In the genomic region with DNA sequence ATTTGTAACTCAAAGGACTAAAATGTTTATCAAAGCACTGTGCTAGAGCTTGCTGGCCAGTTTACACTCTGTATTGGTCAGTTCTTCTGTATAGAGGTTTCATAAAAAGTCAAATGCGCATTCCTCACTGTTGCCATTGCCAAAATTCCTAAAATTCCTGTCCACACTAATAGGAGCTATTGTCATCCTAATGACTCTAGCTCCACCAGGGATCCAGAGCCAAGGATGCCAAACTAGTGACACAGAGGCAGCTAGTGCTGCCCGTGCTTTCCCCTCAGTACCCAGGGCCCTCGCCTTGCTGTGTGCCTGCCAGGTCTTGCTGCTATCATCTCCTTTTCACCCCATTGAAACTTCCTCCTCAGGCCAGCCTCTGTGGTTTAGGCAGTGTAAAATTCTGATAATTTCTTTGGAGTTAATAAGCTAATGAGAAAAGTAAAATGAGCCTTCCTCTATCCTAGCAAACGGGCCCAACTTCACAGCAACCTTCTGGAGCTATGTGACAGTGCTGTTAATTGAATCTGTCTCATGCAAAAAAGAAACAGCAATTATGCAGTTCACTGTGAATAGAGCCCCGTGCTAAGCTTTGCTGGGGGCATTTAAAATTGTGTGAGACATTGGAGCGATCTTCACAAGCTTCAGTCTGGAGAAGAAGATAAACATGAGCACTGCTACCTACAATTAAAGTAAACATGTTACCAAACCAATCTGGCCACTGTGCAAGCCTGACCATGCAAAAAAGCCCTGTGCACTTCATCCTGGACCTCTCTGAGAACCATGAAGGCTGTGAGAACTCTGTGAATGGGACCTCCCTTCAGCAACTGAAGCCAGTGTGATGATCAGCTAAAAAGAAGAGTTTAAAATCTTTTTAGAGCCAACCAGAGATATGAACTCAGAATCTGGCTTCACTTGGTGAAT, we compare ENCODE assay signal across 9 cellular contexts. TPM values are rescaled to one million over a fixed set of nuclear protein-coding genes. Genes with fewer than 3 reads are reported as not detected.
DNase-seq lines count a peak whose midpoint lies in the region; ATAC-seq, FAIRE-seq and TF ChIP-seq lines count a peak whose summit lies in the region.
"Had no signal": no experiment of that assay in that cellular context is flagged by ENCODE, and none has a peak within 500 bp of the region (broad histone marks: within the 10 kb centered on the region; RNA-seq: fewer than 3 reads in every experiment).

No MANE protein-coding gene starts in this region.

- H2AFZ ChIP-seq in keratinocyte (ENCODE audit: control insufficient read depth, low read length) = peak overlapping the region; percentile 38

- H3K27me3 Mint-ChIP-seq in effector memory CD8-positive, alpha-beta T cell = peaks cover 11 to 20% of the 10 kb centered on the region in 2 donors

- no peaks in the 10 kb centered on the region for H3K36me3 Mint-ChIP-seq in effector memory CD8-positive, alpha-beta T cell (ENCODE audit: insufficient read depth)

- H3K4me3 ChIP-seq in HUES48 (ENCODE audit: low read depth, low read length) (peak overlapping the region; percentile 42), keratinocyte (ENCODE audit: control insufficient read depth in 2 of 3, extremely low read depth in 1 of 3, insufficient read depth in 2 of 3, low read depth in 1 of 3, low read length in 3 of 3) (peak overlapping the region in 2 of 3 experiments; percentile 3), tibial nerve (no peak overlapping the region)

- no peak for ATAC-seq in effector memory CD8-positive, alpha-beta T cell (replicated peaks)
- ATAC-seq in GM18505 (IDR thresholded peaks at IDR 0.05; ENCODE audit: unreplicated experiment) = no peak
- no peak for ATAC-seq in HG03571 (IDR thresholded peaks at IDR 0.05; ENCODE audit: unreplicated experiment)
- ATAC-seq in HG02759 (IDR thresholded peaks at IDR 0.05; ENCODE audit: unreplicated experiment) = no peak

- H4K20me1 ChIP-seq in keratinocyte (ENCODE audit: control insufficient read depth, extremely low read depth, insufficient read depth, low read length) = no peaks in the 10 kb centered on the region

- no peak overlapping the region for H3K27ac Mint-ChIP-seq in effector memory CD8-positive, alpha-beta T cell

- H3K9ac ChIP-seq in HUES48 (ENCODE audit: low read depth, low read length) (peak overlapping the region; percentile 54), keratinocyte (ENCODE audit: control insufficient read depth, extremely low read depth, insufficient read depth, low read length) (peak overlapping the region; percentile 24)

- H3K27me3 ChIP-seq in HUES48 (ENCODE audit: control insufficient read depth, insufficient read depth, low read length) (no peaks in the 10 kb centered on the region), keratinocyte (ENCODE audit: control insufficient read depth, extremely low read depth, insufficient read depth, low read length) (no peaks in the 10 kb centered on the region), tibial nerve (no peaks in the 10 kb centered on the region)

- DNase-seq in T47D (ENCODE audit: low read depth in 1 of 2, low spot score in 1 of 2) (peak; percentile 24 to 79), keratinocyte (ENCODE audit: low read depth, low spot score) (peak; percentile 69), tibial nerve (ENCODE audit: low spot score in 2 of 2) (peak in 1 of 2 donors; percentile 14)
- no peak for DNase-seq in effector memory CD8-positive, alpha-beta T cell
- DNase-seq: activated gamma-delta T cell had no signal

- H3K27ac ChIP-seq in HUES48 (ENCODE audit: low read depth, low read length) = peak overlapping the region; percentile 98
- H3K27ac ChIP-seq in keratinocyte (ENCODE audit: control insufficient read depth, insufficient read depth, low read length) = peak overlapping the region; percentile 74
- H3K27ac ChIP-seq in tibial nerve = peak overlapping the region; percentile 1 to 74 (median 50)

- in situ Hi-C loops in T47D (cut with HindIII; ENCODE audit: low pct_unique_long_range_greater_than_20kb, low sequenced_read_pairs) = no loop called here

- no peak for TF ChIP-seq POLR2A in tibial nerve (IDR thresholded peaks at IDR 0.05)
- TF ChIP-seq POLR2A in GM18505 (IDR thresholded peaks at IDR 0.05; ENCODE audit: borderline replicate concordance, extremely low read depth, insufficient read depth, insufficient read length) = no peak

- no peaks in the 10 kb centered on the region for H3K9me3 Mint-ChIP-seq in effector memory CD8-positive, alpha-beta T cell

- TF ChIP-seq CTCF in keratinocyte (optimal IDR thresholded peaks at IDR 0.05 in 1 of 3, IDR thresholded peaks at IDR 0.05 in 1 of 3, conservative IDR thresholded peaks at IDR 0.05 in 1 of 3; ENCODE audit: extremely low read depth in 1 of 3, insufficient read depth in 2 of 3, low read length in 3 of 3) (no peak), tibial nerve (IDR thresholded peaks at IDR 0.05) (no peak)

- no peaks in the 10 kb centered on the region for H3K36me3 ChIP-seq in HUES48 (ENCODE audit: control insufficient read depth, insufficient read depth, low read length)
- no peaks in the 10 kb centered on the region for H3K36me3 ChIP-seq in keratinocyte (ENCODE audit: control insufficient read depth in 2 of 2, extremely low read depth in 1 of 2, insufficient read depth in 2 of 2, low read length in 2 of 2)
- no peaks in the 10 kb centered on the region for H3K36me3 ChIP-seq in tibial nerve

- H3K9me1 ChIP-seq in keratinocyte (ENCODE audit: control insufficient read depth, extremely low read depth, insufficient read depth, low read length) = no peaks in the 10 kb centered on the region

- H3K9me3 ChIP-seq in HUES48 (ENCODE audit: control insufficient read depth, insufficient read depth, low read length) = no peaks in the 10 kb centered on the region
- H3K9me3 ChIP-seq in keratinocyte (ENCODE audit: control insufficient read depth, low read depth, low read length) = peaks cover 3% of the 10 kb centered on the region
- no peaks in the 10 kb centered on the region for H3K9me3 ChIP-seq in tibial nerve

- dilution Hi-C loops in keratinocyte (cut with MboI; ENCODE audit: extremely low pct_ligation_motif_present, low sequenced_read_pairs) = no loop called here

- H3K79me2 ChIP-seq in keratinocyte (ENCODE audit: control insufficient read depth, insufficient read depth, low read length) = no peaks in the 10 kb centered on the region

- peak; percentile 97 for FAIRE-seq in keratinocyte (lab: Jason Lieb, UNC)

- no peak overlapping the region for H3K4me3 Mint-ChIP-seq in effector memory CD8-positive, alpha-beta T cell

- 18 to 19% methylated on average over 6 of the region's 6 CpGs for WGBS in tibial nerve, 2 donors

- peak in 1 of 2 donors; percentile 55 for TF ChIP-seq EP300 in tibial nerve (IDR thresholded peaks at IDR 0.05)

- peak overlapping the region; percentile 72 for H3K4me2 ChIP-seq in keratinocyte (ENCODE audit: control insufficient read depth, extremely low read depth, insufficient read depth, low read depth, low read length)

- peaks cover 3 to 6% of the 10 kb centered on the region in 2 donors for H3K4me1 Mint-ChIP-seq in effector memory CD8-positive, alpha-beta T cell (ENCODE audit: low read depth in 2 of 2)

- peaks cover 59% of the 10 kb centered on the region for H3K4me1 ChIP-seq in HUES48 (ENCODE audit: control insufficient read depth, insufficient read depth, low read length)
- H3K4me1 ChIP-seq in keratinocyte (ENCODE audit: control insufficient read depth, extremely low read depth, insufficient read depth, low read length) = peaks cover 35% of the 10 kb centered on the region
- peaks cover 0 to 36% (median 16%) of the 10 kb centered on the region in 4 donors for H3K4me1 ChIP-seq in tibial nerve

RNA-seq across cellular contexts. Expression of a gene that starts 43.1 kb away (rescaled TPM):
- 0.90 to 1.7 TPM (median 1.1 TPM) in 3 replicates for polyA plus RNA-seq in keratinocyte
- polyA plus RNA-seq in keratinocyte (2011; ENCODE audit: low read depth) = 1.5 TPM
- polyA plus RNA-seq in keratinocyte (2011; cell fraction: cytosol; rRNA removed) = 1.5 and 1.6 TPM in 2 replicates
- 1.4 TPM in 2 replicates for polyA plus RNA-seq in keratinocyte (2011; cell fraction: nucleus; rRNA removed)
- 0.81 and 1.2 TPM in 2 replicates for polyA plus RNA-seq in keratinocyte (2012; ENCODE audit: low replicate concordance)
- 0.46 to 0.74 TPM (median 0.63 TPM) in 3 replicates for polyA minus RNA-seq in keratinocyte
- 0.77 TPM for polyA minus RNA-seq in keratinocyte (2011; cell fraction: cytosol; rRNA and poly(A)+ RNA removed)
- polyA minus RNA-seq in keratinocyte (2011; cell fraction: nucleus; rRNA and poly(A)+ RNA removed) = 0.74 and 1.2 TPM in 2 replicates
- 10 to 100 TPM; 19.0 to 32.8 (median 24.6) TPM for total RNA-seq in tibial nerve

RNA-seq across cellular contexts. Expression of a gene that starts 51.1 kb away (rescaled TPM):
- polyA plus RNA-seq in keratinocyte = 2.3 to 2.5 TPM (median 2.4 TPM) in 3 replicates
- polyA plus RNA-seq in keratinocyte (2011; ENCODE audit: low read depth) = 1.7 TPM
- 1.4 and 2.9 TPM in 2 replicates for polyA plus RNA-seq in keratinocyte (2011; cell fraction: cytosol; rRNA removed)
- polyA plus RNA-seq in keratinocyte (2011; cell fraction: nucleus; rRNA removed) = 2.9 and 3.1 TPM in 2 replicates
- polyA plus RNA-seq in keratinocyte (2012; ENCODE audit: low replicate concordance) = 2.6 and 2.9 TPM in 2 replicates
- 0.79 to 2.7 TPM (median 2.7 TPM) in 3 replicates for polyA minus RNA-seq in keratinocyte
- polyA minus RNA-seq in keratinocyte (2011; cell fraction: cytosol; rRNA and poly(A)+ RNA removed) = 1.7 TPM
- polyA minus RNA-seq in keratinocyte (2011; cell fraction: nucleus; rRNA and poly(A)+ RNA removed) = 2.2 and 4.8 TPM in 2 replicates
- 1 to 10 TPM; 2.9 to 6.7 (median 5.3) TPM for total RNA-seq in tibial nerve

Comparison
In these comparisons a context has a peak if more than half of its experiments do, and no peak if none do; other contexts are left out.
1. H3K4me3 ChIP-seq: peak in HUES48 (single experiment) and keratinocyte (2 of 3); none in tibial nerve (0 of 4).
2. DNase-seq: peak in T47D (2 of 2) and keratinocyte (single experiment); none in effector memory CD8-positive, alpha-beta T cell (0 of 3).
3. Peak in every context shown above with its lines, with median percentiles within 50 percentile points of each other: H3K27ac ChIP-seq.